1 cellular context compared by ENCODE assay signal in genomic region chr14:93944348-93945069, GRCh38.
TF ChIP-seq lines count a peak whose summit lies in the region.

No MANE protein-coding gene starts in this region.

TF ChIP-seq in IMR-90, 13 proteins besides CTCF, POLR2A, EP300 and RAD21:
- TF ChIP-seq MXI1 (IDR thresholded peaks at IDR 0.05; ENCODE audit: borderline replicate concordance, low read depth, low read length): no peak
- TF ChIP-seq SMC3 (IDR thresholded peaks at IDR 0.05; ENCODE audit: low read depth, low read length): no peak
- no peak for TF ChIP-seq MAFK (IDR thresholded peaks at IDR 0.05; ENCODE audit: low read depth, low read length)
- TF ChIP-seq, protein P1, sequence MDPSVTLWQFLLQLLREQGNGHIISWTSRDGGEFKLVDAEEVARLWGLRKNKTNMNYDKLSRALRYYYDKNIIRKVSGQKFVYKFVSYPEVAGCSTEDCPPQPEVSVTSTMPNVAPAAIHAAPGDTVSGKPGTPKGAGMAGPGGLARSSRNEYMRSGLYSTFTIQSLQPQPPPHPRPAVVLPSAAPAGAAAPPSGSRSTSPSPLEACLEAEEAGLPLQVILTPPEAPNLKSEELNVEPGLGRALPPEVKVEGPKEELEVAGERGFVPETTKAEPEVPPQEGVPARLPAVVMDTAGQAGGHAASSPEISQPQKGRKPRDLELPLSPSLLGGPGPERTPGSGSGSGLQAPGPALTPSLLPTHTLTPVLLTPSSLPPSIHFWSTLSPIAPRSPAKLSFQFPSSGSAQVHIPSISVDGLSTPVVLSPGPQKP (IDR thresholded peaks at IDR 0.05; ENCODE audit: borderline replicate concordance, low read depth, low read length): no peak
- TF ChIP-seq CHD1 (IDR thresholded peaks at IDR 0.05; ENCODE audit: low read depth, low read length): no peak
- no peak for TF ChIP-seq RFX5 (IDR thresholded peaks at IDR 0.05; ENCODE audit: low read depth, low read length)
- TF ChIP-seq MAZ (IDR thresholded peaks at IDR 0.05; ENCODE audit: borderline replicate concordance, low read depth, low read length): no peak
- TF ChIP-seq, protein P2, sequence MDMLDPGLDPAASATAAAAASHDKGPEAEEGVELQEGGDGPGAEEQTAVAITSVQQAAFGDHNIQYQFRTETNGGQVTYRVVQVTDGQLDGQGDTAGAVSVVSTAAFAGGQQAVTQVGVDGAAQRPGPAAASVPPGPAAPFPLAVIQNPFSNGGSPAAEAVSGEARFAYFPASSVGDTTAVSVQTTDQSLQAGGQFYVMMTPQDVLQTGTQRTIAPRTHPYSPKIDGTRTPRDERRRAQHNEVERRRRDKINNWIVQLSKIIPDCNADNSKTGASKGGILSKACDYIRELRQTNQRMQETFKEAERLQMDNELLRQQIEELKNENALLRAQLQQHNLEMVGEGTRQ (IDR thresholded peaks at IDR 0.05; ENCODE audit: low read depth, low read length): no peak
- TF ChIP-seq CEBPB (IDR thresholded peaks at IDR 0.05; ENCODE audit: low read depth, low read length): no peak
- no peak for TF ChIP-seq BHLHE40 (IDR thresholded peaks at IDR 0.05; ENCODE audit: low read depth, low read length)
- no peak for TF ChIP-seq RCOR1 (IDR thresholded peaks at IDR 0.05; ENCODE audit: insufficient replicate concordance, low read length)
- TF ChIP-seq NFE2L2 (IDR thresholded peaks at IDR 0.05; ENCODE audit: low read depth, low read length): no peak
- no peak for TF ChIP-seq FOS (IDR thresholded peaks at IDR 0.05; ENCODE audit: low read depth, low read length)
